In genomic region chr13:21638319-21639282, GRCh38 we compare ENCODE assay signal across 9 cellular contexts. TPM values are rescaled to one million over a fixed set of nuclear protein-coding genes. Genes with fewer than 3 reads are reported as not detected.
A peak's percentile ranks its signal among the peaks of the same experiment; 100 is the strongest.
DNase-seq lines count a peak whose midpoint lies in the region; ATAC-seq, FAIRE-seq and TF ChIP-seq lines count a peak whose summit lies in the region.
"Had no signal": no experiment of that assay in that cellular context is flagged by ENCODE, and none has a peak within 500 bp of the region (broad histone marks: within the 10 kb centered on the region; RNA-seq: fewer than 3 reads in every experiment).

No MANE protein-coding gene starts in this region.

- TF ChIP-seq EP300 in suprapubic skin (IDR thresholded peaks at IDR 0.05), result no peak

- dilution Hi-C loops in keratinocyte (cut with MboI; ENCODE audit: extremely low pct_ligation_motif_present, low sequenced_read_pairs), result no loop called here

- no peak for ATAC-seq in CD8-positive, alpha-beta T cell
- ATAC-seq in HG02678 (IDR thresholded peaks at IDR 0.05; ENCODE audit: unreplicated experiment), result no peak
- ATAC-seq in GM21528 (IDR thresholded peaks at IDR 0.05; ENCODE audit: low FRiP score, unreplicated experiment), result no peak

- intact Hi-C loops in CD8-positive, alpha-beta T cell (cut with DNase I, micrococcal nuclease), result loop anchor here (1.0 to 10.0 kb wide), 5 partner anchors 31 to 1384 kb away; no protein-coding TSS in a partner anchor
- intact Hi-C loops in adrenal gland (cut with DNase I), result loop anchor here (5.0 to 10.0 kb wide), 3 partner anchors 639 to 1156 kb away; no protein-coding TSS in a partner anchor

- H3K9me1 ChIP-seq in keratinocyte (ENCODE audit: control insufficient read depth, extremely low read depth, insufficient read depth, low read length), result no peaks in the 10 kb centered on the region

- 34 to 42% (median 39%) methylated on average over 6 of the region's 6 CpGs for WGBS in adrenal gland, 4 donors
- WGBS in suprapubic skin, result 37% methylated on average over 6 of the region's 6 CpGs

- H3K4me3 Mint-ChIP-seq in CD8-positive, alpha-beta T cell, result no peak overlapping the region
- H3K4me3 Mint-ChIP-seq: T-helper 1 cell treated with Interleukin-12 subunit alpha and Interleukin-12 subunit beta and Interleukin-4 antibody, amounts not matched to agents 30 μg/mL and 1 μg/mL, for 36 hours had no signal

- CTCF ChIA-PET in CD8-positive, alpha-beta T cell (lab: Charles Lee), result interaction anchor here (0.6 to 5.7 kb wide), 41 partner anchors 8 to 1119 kb away, joined by 3 to 63 read pairs (median 4); partner anchors contain the start of gene FGF9

- H2AFZ ChIP-seq in keratinocyte (ENCODE audit: control insufficient read depth, low read length), result no peak overlapping the region

- TF ChIP-seq POLR2A in adrenal gland (IDR thresholded peaks at IDR 0.05), result no peak
- no peak for TF ChIP-seq POLR2A in suprapubic skin (IDR thresholded peaks at IDR 0.05)

- H3K36me3 ChIP-seq in CD8-positive, alpha-beta T cell (ENCODE audit: insufficient read depth, low read length), result no peaks in the 10 kb centered on the region
- H3K36me3 ChIP-seq in adrenal gland (replicated peaks in 1 of 2), result no peaks in the 10 kb centered on the region
- H3K36me3 ChIP-seq in keratinocyte (ENCODE audit: control insufficient read depth in 2 of 2, extremely low read depth in 1 of 2, insufficient read depth in 2 of 2, low read length in 2 of 2), result no peaks in the 10 kb centered on the region
- no peaks in the 10 kb centered on the region for H3K36me3 ChIP-seq in suprapubic skin

- DNase-seq in CD8-positive, alpha-beta T cell, result peak in 4 of 7 experiments; percentile 5 to 54 (median 32)
- DNase-seq in NCI-H2107 (lab: John Stamatoyannopoulos, UW) (peak; percentile 3), adrenal gland (peak in 6 of 7 donors; percentile 14 to 64 (median 41)), keratinocyte (ENCODE audit: low read depth, low spot score) (peak; percentile 33), suprapubic skin (ENCODE audit: low spot score in 2 of 2) (no peak)

- no peaks in the 10 kb centered on the region for H3K27me3 ChIP-seq in CD8-positive, alpha-beta T cell (ENCODE audit: insufficient read depth, low read length)
- no peaks in the 10 kb centered on the region for H3K27me3 ChIP-seq in adrenal gland
- no peaks in the 10 kb centered on the region for H3K27me3 ChIP-seq in keratinocyte (ENCODE audit: control insufficient read depth, extremely low read depth, insufficient read depth, low read length)
- peaks cover 7% of the 10 kb centered on the region for H3K27me3 ChIP-seq in suprapubic skin

- peak; percentile 79 for FAIRE-seq in keratinocyte (lab: Jason Lieb, UNC)

- H3K4me2 ChIP-seq in keratinocyte (ENCODE audit: control insufficient read depth, extremely low read depth, insufficient read depth, low read depth, low read length), result no peak overlapping the region

- TF ChIP-seq CTCF in CD8-positive, alpha-beta T cell (IDR thresholded peaks at IDR 0.05), result peak; percentile 86
- TF ChIP-seq CTCF in GM12875 (IDR thresholded peaks at IDR 0.05; ENCODE audit: borderline replicate concordance, insufficient read depth, low read depth, low read length), result 0 out of 2 replicates have a peak, but pooled peaks have one; percentile 31
- peak; percentile 66 to 90 (median 78) for TF ChIP-seq CTCF in adrenal gland (IDR thresholded peaks at IDR 0.05)
- peak in 2 of 3 experiments; percentile 52 to 58 for TF ChIP-seq CTCF in keratinocyte (optimal IDR thresholded peaks at IDR 0.05 in 1 of 3, IDR thresholded peaks at IDR 0.05 in 1 of 3, conservative IDR thresholded peaks at IDR 0.05 in 1 of 3; ENCODE audit: extremely low read depth in 1 of 3, insufficient read depth in 2 of 3, low read length in 3 of 3)
- TF ChIP-seq CTCF in suprapubic skin (IDR thresholded peaks at IDR 0.05), result peak; percentile 59 to 68

- POLR2A ChIA-PET in CD8-positive, alpha-beta T cell (lab: Charles Lee), result interaction anchor here (0.6 to 3.3 kb wide), 2 partner anchors 31 to 604 kb away, joined by 3 to 12 read pairs; no protein-coding TSS in a partner anchor

- peaks cover 6% of the 10 kb centered on the region for H3K27me3 Mint-ChIP-seq in CD8-positive, alpha-beta T cell (ENCODE audit: low read depth)

- H3K4me1 Mint-ChIP-seq in CD8-positive, alpha-beta T cell (ENCODE audit: low read depth), result no peaks in the 10 kb centered on the region

- no peak overlapping the region for H3K9ac ChIP-seq in keratinocyte (ENCODE audit: control insufficient read depth, extremely low read depth, insufficient read depth, low read length)

- no peaks in the 10 kb centered on the region for H3K36me3 Mint-ChIP-seq in CD8-positive, alpha-beta T cell

- no peak overlapping the region for H3K4me3 ChIP-seq in CD8-positive, alpha-beta T cell (ENCODE audit: low read depth, low read length)
- H3K4me3 ChIP-seq in GM12875 (ENCODE audit: low read depth, low read length) (no peak overlapping the region), adrenal gland (no peak overlapping the region), keratinocyte (ENCODE audit: control insufficient read depth in 2 of 3, extremely low read depth in 1 of 3, insufficient read depth in 2 of 3, low read depth in 1 of 3, low read length in 3 of 3) (no peak overlapping the region), suprapubic skin (no peak overlapping the region)

- no peaks in the 10 kb centered on the region for H3K9me3 Mint-ChIP-seq in CD8-positive, alpha-beta T cell
- H3K9me3 Mint-ChIP-seq: T-helper 1 cell treated with Interleukin-12 subunit alpha and Interleukin-12 subunit beta and Interleukin-4 antibody, amounts not matched to agents 30 μg/mL and 1 μg/mL, for 36 hours had no signal

- no peaks in the 10 kb centered on the region for H3K9me3 ChIP-seq in CD8-positive, alpha-beta T cell (ENCODE audit: low read length)
- H3K9me3 ChIP-seq in adrenal gland (replicated peaks in 1 of 3) (no peaks in the 10 kb centered on the region), keratinocyte (ENCODE audit: control insufficient read depth, low read depth, low read length) (no peaks in the 10 kb centered on the region), suprapubic skin (no peaks in the 10 kb centered on the region)

- no peaks in the 10 kb centered on the region for H3K79me2 ChIP-seq in keratinocyte (ENCODE audit: control insufficient read depth, insufficient read depth, low read length)

- no peaks in the 10 kb centered on the region for H3K4me1 ChIP-seq in CD8-positive, alpha-beta T cell (ENCODE audit: insufficient read depth, low read length)
- no peaks in the 10 kb centered on the region for H3K4me1 ChIP-seq in adrenal gland (replicated peaks in 1 of 2)
- peaks cover 36% of the 10 kb centered on the region for H3K4me1 ChIP-seq in keratinocyte (ENCODE audit: control insufficient read depth, extremely low read depth, insufficient read depth, low read length)
- H3K4me1 ChIP-seq in suprapubic skin, result peaks cover 8% of the 10 kb centered on the region

- H3K27ac ChIP-seq in CD8-positive, alpha-beta T cell (ENCODE audit: low read depth, low read length), result no peak overlapping the region
- H3K27ac ChIP-seq in adrenal gland (no peak overlapping the region), keratinocyte (ENCODE audit: control insufficient read depth, insufficient read depth, low read length) (peak overlapping the region; percentile 6), suprapubic skin (no peak overlapping the region)

- H3K27ac Mint-ChIP-seq in CD8-positive, alpha-beta T cell, result no peak overlapping the region
- H3K27ac Mint-ChIP-seq: T-helper 1 cell treated with Interleukin-12 subunit alpha and Interleukin-12 subunit beta and Interleukin-4 antibody, amounts not matched to agents 30 μg/mL and 1 μg/mL, for 36 hours had no signal

- H4K20me1 ChIP-seq in keratinocyte (ENCODE audit: control insufficient read depth, extremely low read depth, insufficient read depth, low read length), result no peaks in the 10 kb centered on the region

RNA-seq across cellular contexts. Expression of gene FGF9, which starts 32.3 kb away (rescaled TPM):
- total RNA-seq in CD8-positive, alpha-beta T cell, result 1 to 10 TPM; 7.6 to 8.2 TPM
- total RNA-seq in adrenal gland (10 to 100 TPM in 2 of 8 donors, 1 to 10 TPM in 6; 1.4 to 12.8 (median 2.9) TPM), suprapubic skin (not detected)
- polyA plus RNA-seq in adrenal gland (1 to 10 TPM; 2.9 to 5.6 (median 5.5) TPM), keratinocyte (0.06 TPM in 1 of 3 replicates, not detected in the others)
- not detected for polyA plus RNA-seq in keratinocyte (2011; ENCODE audit: low read depth)
- not detected in 2 replicates for polyA plus RNA-seq in keratinocyte (2011; cell fraction: cytosol; rRNA removed)
- polyA plus RNA-seq in keratinocyte (2011; cell fraction: nucleus; rRNA removed), result 0.05 TPM in 1 of 2 replicates, not detected in the other
- 0.23 TPM in 1 of 2 replicates, not detected in the other for polyA plus RNA-seq in keratinocyte (2012; ENCODE audit: low replicate concordance)
- not detected in 3 replicates for polyA minus RNA-seq in keratinocyte
- polyA minus RNA-seq in keratinocyte (2011; cell fraction: cytosol; rRNA and poly(A)+ RNA removed), result not detected
- polyA minus RNA-seq in keratinocyte (2011; cell fraction: nucleus; rRNA and poly(A)+ RNA removed), result not detected in 2 replicates

RNA-seq across cellular contexts. Expression of gene MICU2, which starts 34.6 kb away (rescaled TPM):
- 10 to 100 TPM; 28.3 to 36.0 TPM for total RNA-seq in CD8-positive, alpha-beta T cell
- total RNA-seq in adrenal gland, result 100 to 1,000 TPM in 2 of 8 donors, 10 to 100 TPM in 6; 39.7 to 157 (median 55.9) TPM
- 100 to 1,000 TPM in 1 of 3 donors, 10 to 100 TPM in 2; 42.7 to 112 (median 62.9) TPM for polyA plus RNA-seq in adrenal gland
- 28.9 to 42.9 TPM (median 29.6 TPM) in 3 replicates for polyA plus RNA-seq in keratinocyte
- polyA plus RNA-seq in keratinocyte (2011; ENCODE audit: low read depth), result 79.0 TPM
- polyA plus RNA-seq in keratinocyte (2011; cell fraction: cytosol; rRNA removed), result 22.4 and 44.8 TPM in 2 replicates
- polyA plus RNA-seq in keratinocyte (2011; cell fraction: nucleus; rRNA removed), result 37.0 and 50.9 TPM in 2 replicates
- polyA plus RNA-seq in keratinocyte (2012; ENCODE audit: low replicate concordance), result 20.3 and 25.4 TPM in 2 replicates
- polyA minus RNA-seq in keratinocyte, result 2.4 to 13.4 TPM (median 8.6 TPM) in 3 replicates
- 38.8 TPM for polyA minus RNA-seq in keratinocyte (2011; cell fraction: cytosol; rRNA and poly(A)+ RNA removed)
- 14.9 and 23.9 TPM in 2 replicates for polyA minus RNA-seq in keratinocyte (2011; cell fraction: nucleus; rRNA and poly(A)+ RNA removed)
- 100 to 1,000 TPM in 2 of 4 donors, 10 to 100 TPM in 2; 83.3 to 130 (median 97.0) TPM for total RNA-seq in suprapubic skin

Comparison
In these comparisons a context has a peak if more than half of its experiments do, and no peak if none do; other contexts are left out.
1. DNase-seq: peak in CD8-positive, alpha-beta T cell (4 of 7), NCI-H2107 (single experiment), adrenal gland (6 of 7) and keratinocyte (single experiment); none in suprapubic skin (0 of 2).
2. CTCF ChIP-seq: peak in every context shown above with its lines; median percentile 86 in CD8-positive, alpha-beta T cell; 78 in adrenal gland; 64 in suprapubic skin; 55 in keratinocyte; 31 in GM12875.